ENCODE assay signal across 21 cellular contexts in genomic region chr14:64123241-64123956, GRCh38.
DNase-seq lines count a peak whose midpoint lies in the region; ATAC-seq, FAIRE-seq and TF ChIP-seq lines count a peak whose summit lies in the region.
"Had no signal": no experiment of that assay in that cellular context is flagged by ENCODE, and none has a peak within 500 bp of the region (broad histone marks: within the 10 kb centered on the region; RNA-seq: fewer than 3 reads in every experiment).

No MANE protein-coding gene starts in this region.

- no peak overlapping the region for H3K4me3 ChIP-seq in right lobe of liver
- H3K4me3 ChIP-seq: BLaER1 had no signal

- intact Hi-C loops in activated CD4-positive, alpha-beta memory T cell treated with anti-CD3 and anti-CD28 coated beads for 36 hours (cut with micrococcal nuclease): loop anchor here (1.0 to 5.0 kb wide), 2 partner anchors 111 to 259 kb away; no protein-coding TSS in a partner anchor
- intact Hi-C loops in right lobe of liver (cut with DNase I): no loop called here

- POLR2A ChIA-PET in activated CD4-positive, alpha-beta memory T cell treated with anti-CD3 and anti-CD28 coated beads for 36 hours (lab: Charles Lee): interaction anchor here (0.9 to 1.1 kb wide), 2 partner anchors 48 to 51 kb away, joined by 3 to 5 read pairs; no protein-coding TSS in a partner anchor
- POLR2A ChIA-PET in activated CD4-positive, alpha-beta memory T cell treated with anti-CD3 and anti-CD28 coated beads, Interleukin-2, amount 10 ng/mL, durations not matched to agents 7 days and 5 days (lab: Charles Lee): interaction anchor here (1.2 kb wide), 1 partner anchor 110 kb away, joined by 3 read pairs; no protein-coding TSS in a partner anchor

- no peak overlapping the region for H3K4me3 Mint-ChIP-seq in activated CD4-positive, alpha-beta memory T cell treated with anti-CD3 and anti-CD28 coated beads for 36 hours
- H3K4me3 Mint-ChIP-seq in activated CD4-positive, alpha-beta memory T cell treated with anti-CD3 and anti-CD28 coated beads, Interleukin-2, amount 10 ng/mL, durations not matched to agents 7 days and 5 days: no peak overlapping the region
- H3K4me3 Mint-ChIP-seq in activated naive CD8-positive, alpha-beta T cell treated with anti-CD3 and anti-CD28 coated beads, Interleukin-2, amount 50 U/mL, for 24 hours: no peak overlapping the region
- H3K4me3 Mint-ChIP-seq: CD8-positive, alpha-beta T cell had no signal

- CTCF ChIA-PET in activated CD4-positive, alpha-beta memory T cell treated with anti-CD3 and anti-CD28 coated beads for 36 hours (lab: Charles Lee): interaction anchor here (0.6 to 2.1 kb wide), 5 partner anchors 173 to 483 kb away, joined by 3 to 10 read pairs (median 3); no protein-coding TSS in a partner anchor
- CTCF ChIA-PET in activated CD4-positive, alpha-beta memory T cell treated with anti-CD3 and anti-CD28 coated beads, Interleukin-2, amount 10 ng/mL, durations not matched to agents 7 days and 5 days (lab: Charles Lee): interaction anchor here (0.7 to 1.9 kb wide), 2 partner anchors 21 to 180 kb away, joined by 3 to 7 read pairs; no protein-coding TSS in a partner anchor

- H3K36me3 Mint-ChIP-seq in activated CD4-positive, alpha-beta memory T cell treated with anti-CD3 and anti-CD28 coated beads for 36 hours: peaks cover 42% of the 10 kb centered on the region
- H3K36me3 Mint-ChIP-seq in activated CD4-positive, alpha-beta memory T cell treated with anti-CD3 and anti-CD28 coated beads, Interleukin-2, amount 10 ng/mL, durations not matched to agents 7 days and 5 days (ENCODE audit: low read depth): peaks cover 57% of the 10 kb centered on the region
- peaks cover 21% of the 10 kb centered on the region for H3K36me3 Mint-ChIP-seq in activated naive CD8-positive, alpha-beta T cell treated with anti-CD3 and anti-CD28 coated beads, Interleukin-2, amount 50 U/mL, for 24 hours (ENCODE audit: low read depth)

- DNase-seq in activated CD4-positive, alpha-beta memory T cell treated with anti-CD3 and anti-CD28 coated beads for 36 hours: no peak
- DNase-seq in activated CD4-positive, alpha-beta memory T cell treated with anti-CD3 and anti-CD28 coated beads, Interleukin-2, amount 10 ng/mL, durations not matched to agents 7 days and 5 days: no peak
- no peak for DNase-seq in HTR-8/SVneo (ENCODE audit: insufficient read length, low spot score)
- no peak for DNase-seq in activated naive CD8-positive, alpha-beta T cell treated with anti-CD3 and anti-CD28 coated beads, Interleukin-2, amount 50 U/mL, for 24 hours
- DNase-seq in right lobe of liver: peak; percentile 83 to 94 (median 91)
- no peak for DNase-seq in NCI-H82 treated with DMSO at 0.1 percent for 48 hours (lab: John Stamatoyannopoulos, UW; ENCODE audit: unreplicated experiment)
- DNase-seq in UCSD-AML1 (lab: John Stamatoyannopoulos, UW; ENCODE audit: unreplicated experiment): no peak
- DNase-seq: CD8-positive, alpha-beta T cell; DMS79 treated with DMSO at 0.1 percent for 48 hours; HCEC 1CT; KBM-7; NCI-H1436; NCI-H2029; NCI-H2171; NCI-H446; NCI-H69; NK-92 treated with Interleukin-12 subunit alpha and Interleukin-12 subunit beta, amount 100 ng/mL, for 24 hours; RPMI8226 had no signal

- peaks cover 0 to 56% (median 41%) of the 10 kb centered on the region in 4 donors for H3K36me3 ChIP-seq in right lobe of liver

- peak; percentile 20 for ATAC-seq in activated naive CD8-positive, alpha-beta T cell treated with anti-CD3 and anti-CD28 coated beads, Interleukin-2, amount 50 U/mL, for 24 hours
- peak; percentile 89 to 99 (median 98) for ATAC-seq in right lobe of liver
- no peak for ATAC-seq in HG03139 (IDR thresholded peaks at IDR 0.05; ENCODE audit: unreplicated experiment)
- ATAC-seq: CD8-positive, alpha-beta T cell had no signal

- TF ChIP-seq POLR2A in right lobe of liver (IDR thresholded peaks at IDR 0.05): peak; percentile 28

- no peaks in the 10 kb centered on the region for H3K9me3 Mint-ChIP-seq in activated CD4-positive, alpha-beta memory T cell treated with anti-CD3 and anti-CD28 coated beads for 36 hours
- no peaks in the 10 kb centered on the region for H3K9me3 Mint-ChIP-seq in activated CD4-positive, alpha-beta memory T cell treated with anti-CD3 and anti-CD28 coated beads, Interleukin-2, amount 10 ng/mL, durations not matched to agents 7 days and 5 days
- no peaks in the 10 kb centered on the region for H3K9me3 Mint-ChIP-seq in activated naive CD8-positive, alpha-beta T cell treated with anti-CD3 and anti-CD28 coated beads, Interleukin-2, amount 50 U/mL, for 24 hours
- H3K9me3 Mint-ChIP-seq: CD8-positive, alpha-beta T cell had no signal

- TF ChIP-seq CTCF in right lobe of liver (IDR thresholded peaks at IDR 0.05): peak in 2 of 4 donors; percentile 9 to 16

- H3K27me3 Mint-ChIP-seq in activated CD4-positive, alpha-beta memory T cell treated with anti-CD3 and anti-CD28 coated beads for 36 hours: no peaks in the 10 kb centered on the region
- no peaks in the 10 kb centered on the region for H3K27me3 Mint-ChIP-seq in activated CD4-positive, alpha-beta memory T cell treated with anti-CD3 and anti-CD28 coated beads, Interleukin-2, amount 10 ng/mL, durations not matched to agents 7 days and 5 days
- H3K27me3 Mint-ChIP-seq in activated naive CD8-positive, alpha-beta T cell treated with anti-CD3 and anti-CD28 coated beads, Interleukin-2, amount 50 U/mL, for 24 hours: no peaks in the 10 kb centered on the region

- H3K27me3 ChIP-seq in right lobe of liver: no peaks in the 10 kb centered on the region
- H3K27me3 ChIP-seq: BLaER1 had no signal

- H3K9me3 ChIP-seq in right lobe of liver: no peaks in the 10 kb centered on the region
- H3K9me3 ChIP-seq: BLaER1 had no signal

- peaks cover 16% of the 10 kb centered on the region for H3K4me1 Mint-ChIP-seq in activated CD4-positive, alpha-beta memory T cell treated with anti-CD3 and anti-CD28 coated beads for 36 hours (ENCODE audit: low read depth)
- peaks cover 3% of the 10 kb centered on the region for H3K4me1 Mint-ChIP-seq in activated CD4-positive, alpha-beta memory T cell treated with anti-CD3 and anti-CD28 coated beads, Interleukin-2, amount 10 ng/mL, durations not matched to agents 7 days and 5 days
- peaks cover 2% of the 10 kb centered on the region for H3K4me1 Mint-ChIP-seq in activated naive CD8-positive, alpha-beta T cell treated with anti-CD3 and anti-CD28 coated beads, Interleukin-2, amount 50 U/mL, for 24 hours

- H3K4me1 ChIP-seq in right lobe of liver: peaks cover 0 to 19% (median 3%) of the 10 kb centered on the region in 4 donors
- H3K4me1 ChIP-seq: BLaER1 had no signal

- peak overlapping the region; percentile 58 to 91 (median 68) for H3K27ac ChIP-seq in right lobe of liver
- H3K27ac ChIP-seq: BLaER1 had no signal

- H3K27ac Mint-ChIP-seq in activated CD4-positive, alpha-beta memory T cell treated with anti-CD3 and anti-CD28 coated beads for 36 hours: peak overlapping the region; percentile 64
- no peak overlapping the region for H3K27ac Mint-ChIP-seq in activated CD4-positive, alpha-beta memory T cell treated with anti-CD3 and anti-CD28 coated beads, Interleukin-2, amount 10 ng/mL, durations not matched to agents 7 days and 5 days
- peak overlapping the region; percentile 11 for H3K27ac Mint-ChIP-seq in activated naive CD8-positive, alpha-beta T cell treated with anti-CD3 and anti-CD28 coated beads, Interleukin-2, amount 50 U/mL, for 24 hours
- H3K27ac Mint-ChIP-seq: CD8-positive, alpha-beta T cell had no signal

- WGBS in right lobe of liver (ENCODE audit: insufficient coverage, low coverage, low lambda C conversion rate, missing lambda C conversion rate): 35% methylated on average over 7 of the region's 7 CpGs

- FAIRE-seq in HTR-8/SVneo (lab: Jason Lieb, UNC): peak; percentile 83
- FAIRE-seq: D721Med had no signal

Comparison
In these comparisons a context has a peak if more than half of its experiments do, and no peak if none do; other contexts are left out.
1. DNase-seq: peak in right lobe of liver (3 of 3); none in activated CD4-positive, alpha-beta memory T cell treated with anti-CD3 and anti-CD28 coated beads for 36 hours (single experiment), activated CD4-positive, alpha-beta memory T cell treated with anti-CD3 and anti-CD28 coated beads, Interleukin-2, amount 10 ng/mL, durations not matched to agents 7 days and 5 days (single experiment), HTR-8/SVneo (single experiment), activated naive CD8-positive, alpha-beta T cell treated with anti-CD3 and anti-CD28 coated beads, Interleukin-2, amount 50 U/mL, for 24 hours (single experiment), NCI-H82 treated with DMSO at 0.1 percent for 48 hours (single experiment) and UCSD-AML1 (single experiment).